Comparison of ENCODE assay signal across 32 cellular contexts in genomic region chr16:5186381-5186903, GRCh38.
"Had no signal": no experiment of that assay in that cellular context is flagged by ENCODE, and none has a peak within 500 bp of the region (broad histone marks: within the 10 kb centered on the region; RNA-seq: fewer than 3 reads in every experiment).

No MANE protein-coding gene starts in this region.

- H3K4me1 ChIP-seq: adrenal gland, ascending aorta, body of pancreas, breast epithelium had no signal

- H3K4me3 ChIP-seq: adrenal gland, ascending aorta, body of pancreas, breast epithelium, cardiac muscle cell had no signal

- DNase-seq: activated effector memory CD4-positive, alpha-beta T cell treated with anti-CD3 and anti-CD28 coated beads, Interleukin-2, amount 50 U/mL, for 16 hours; activated effector memory CD4-positive, alpha-beta T cell treated with Interleukin-2 at 50 U/mL for 16 hours; activated gamma-delta T cell; activated gamma-delta T cell treated with Interleukin-2 at 50 U/mL for 16 hours; activated naive CD4-positive, alpha-beta T cell; activated naive CD4-positive, alpha-beta T cell treated with anti-CD3 and anti-CD28 coated beads for 36 hours; activated naive CD4-positive, alpha-beta T cell treated with anti-CD3 and anti-CD28 coated beads, Interleukin-2, amount 10 ng/mL, durations not matched to agents 7 days and 5 days; activated naive CD4-positive, alpha-beta T cell treated with anti-CD3 and anti-CD28 coated beads, Interleukin-2, amount 50 U/mL, for 16 hours; activated naive CD4-positive, alpha-beta T cell treated with Interleukin-2 at 50 U/mL for 16 hours; activated naive CD8-positive, alpha-beta T cell treated with anti-CD3 and anti-CD28 coated beads for 36 hours; activated naive CD8-positive, alpha-beta T cell treated with anti-CD3 and anti-CD28 coated beads, Interleukin-2, amount 10 ng/mL, durations not matched to agents 7 days and 5 days; activated naive CD8-positive, alpha-beta T cell treated with anti-CD3 and anti-CD28 coated beads, Interleukin-2, amount 50 U/mL, for 24 hours; activated T-cell treated with anti-CD3 and anti-CD28 coated beads, Interleukin-2, amount 50 U/mL, for 1 hour; activated T-cell treated with anti-CD3 and anti-CD28 coated beads, Interleukin-2, amount 50 U/mL, for 24 hours; activated T-cell treated with anti-CD3 and anti-CD28 coated beads, Interleukin-2, amount 50 U/mL, for 4 hours; activated T-cell treated with anti-CD3 and anti-CD28 coated beads, Interleukin-2, amount 50 U/mL, for 48 hours; activated T-cell treated with anti-CD3 and anti-CD28 coated beads, Interleukin-2, amount 50 U/mL, for 72 hours; adrenal gland; amniotic stem cell; amygdala; anterior cingulate cortex; aorta; body of pancreas; brain microvascular endothelial cell; caudate nucleus; central memory CD4-positive, alpha-beta T cell; cerebellar nuclear complex had no signal

- H3K9me3 ChIP-seq: adrenal gland, ascending aorta, body of pancreas, breast epithelium had no signal

- H3K36me3 ChIP-seq: adrenal gland, ascending aorta, brain microvascular endothelial cell, breast epithelium, cardiac muscle cell had no signal

- FAIRE-seq: astrocyte, bronchial epithelial cell had no signal

- H3K27me3 ChIP-seq: adrenal gland, ascending aorta, body of pancreas, brain microvascular endothelial cell, breast epithelium, cardiac muscle cell had no signal

- H3K27ac ChIP-seq: adrenal gland, ascending aorta, body of pancreas, brain microvascular endothelial cell, breast epithelium, cardiac muscle cell had no signal
